26 cellular contexts compared by ENCODE assay signal in genomic region chr20:40583195-40583594, GRCh38.
DNase-seq lines count a peak whose midpoint lies in the region; ATAC-seq and TF ChIP-seq lines count a peak whose summit lies in the region.
"Had no signal": no experiment of that assay in that cellular context is flagged by ENCODE, and none has a peak within 500 bp of the region (broad histone marks: within the 10 kb centered on the region; RNA-seq: fewer than 3 reads in every experiment).

No MANE protein-coding gene starts in this region.

- peaks cover 3% of the 10 kb centered on the region for H3K27me3 Mint-ChIP-seq in GM23338 (ENCODE audit: insufficient read depth, low read depth, poor library complexity)
- H3K27me3 Mint-ChIP-seq: activated CD8-positive, alpha-beta T cell treated with anti-CD3 and anti-CD28 coated beads for 36 hours had no signal

- peaks cover 3% of the 10 kb centered on the region; the same call in 1 of the 3 replicates for H3K4me1 Mint-ChIP-seq in GM23338

- intact Hi-C loops in right cardiac atrium (cut with DNase I): no loop called here
- intact Hi-C loops in stomach (cut with DNase I; ENCODE audit: low total_unique reads): no loop called here

- no peak overlapping the region for H2AFZ ChIP-seq in GM23338

- 0 out of 2 replicates have a peak, but pooled peaks cover 2% of the 10 kb centered on the region for H3K9me2 ChIP-seq in GM23338 (ENCODE audit: insufficient read depth)

- no peak for TF ChIP-seq EP300 in stomach (IDR thresholded peaks at IDR 0.05)

- no peak overlapping the region; the same call in 1 of the 2 replicates for H3K27ac Mint-ChIP-seq in GM23338
- H3K27ac Mint-ChIP-seq: activated CD8-positive, alpha-beta T cell treated with anti-CD3 and anti-CD28 coated beads for 36 hours; progenitor cell of endocrine pancreas had no signal

- no peak for TF ChIP-seq POLR2A in stomach (IDR thresholded peaks at IDR 0.05)

- no peak overlapping the region for H3K27ac ChIP-seq in GM23338 (ENCODE audit: low read depth)
- no peak overlapping the region for H3K27ac ChIP-seq in right cardiac atrium (ENCODE audit: low read length)
- no peak overlapping the region for H3K27ac ChIP-seq in stomach
- H3K27ac ChIP-seq in brain microvascular endothelial cell: no peak overlapping the region
- H3K27ac ChIP-seq: body of pancreas, foreskin keratinocyte, uterus had no signal

- H3K36me3 ChIP-seq in GM23338 (ENCODE audit: insufficient read depth): no peaks in the 10 kb centered on the region
- no peaks in the 10 kb centered on the region for H3K36me3 ChIP-seq in stomach
- H3K36me3 ChIP-seq in brain microvascular endothelial cell (replicated peaks): no peaks in the 10 kb centered on the region
- H3K36me3 ChIP-seq: BLaER1 treated with 17β-estradiol and CSF1 and Interleukin-3, amounts not matched to agents 10 nM and 100 nM; uterus had no signal

- in situ Hi-C loops in brain microvascular endothelial cell (cut with HindIII; ENCODE audit: low pct_ligation_motif_present, low sequenced_read_pairs): no loop called here

- H3K4me1 ChIP-seq in GM23338 (ENCODE audit: insufficient read depth) (no peaks in the 10 kb centered on the region), right cardiac atrium (ENCODE audit: control insufficient read depth, insufficient read depth, low read length) (no peaks in the 10 kb centered on the region), stomach (no peaks in the 10 kb centered on the region)
- H3K4me1 ChIP-seq: body of pancreas, foreskin keratinocyte, uterus had no signal

- no peaks in the 10 kb centered on the region for H4K20me1 ChIP-seq in GM23338 (replicated peaks; ENCODE audit: insufficient read depth)
- H4K20me1 ChIP-seq: BLaER1 treated with 17β-estradiol and CSF1 and Interleukin-3, amounts not matched to agents 10 nM and 100 nM had no signal

- no peak overlapping the region for H3K4me2 ChIP-seq in GM23338

- H3K36me3 Mint-ChIP-seq in GM23338 (ENCODE audit: low read depth): no peaks in the 10 kb centered on the region

- ATAC-seq in GM23338 (peak; percentile 72), right cardiac atrium (peak in 1 of 2 donors; percentile 42), GM19397 (IDR thresholded peaks at IDR 0.05; ENCODE audit: unreplicated experiment) (no peak)
- ATAC-seq: activated CD4-positive, CD25-positive, alpha-beta regulatory T cell treated with anti-CD3 and anti-CD28 coated beads, Interleukin-2, amount 50 U/mL, for 24 hours; activated CD8-positive, alpha-beta T cell treated with anti-CD3 and anti-CD28 coated beads for 36 hours; body of pancreas; foreskin keratinocyte; PC-3 had no signal

- H3K4me3 Mint-ChIP-seq in GM23338: no peak overlapping the region
- H3K4me3 Mint-ChIP-seq: activated CD8-positive, alpha-beta T cell treated with anti-CD3 and anti-CD28 coated beads for 36 hours had no signal

- H3K4me3 ChIP-seq in GM23338: no peak overlapping the region
- H3K4me3 ChIP-seq in right cardiac atrium (ENCODE audit: low read length): no peak overlapping the region
- H3K4me3 ChIP-seq in stomach: no peak overlapping the region
- no peak overlapping the region for H3K4me3 ChIP-seq in brain microvascular endothelial cell (ENCODE audit: low read depth, low read length)
- H3K4me3 ChIP-seq: BLaER1 treated with 17β-estradiol and CSF1 and Interleukin-3, amounts not matched to agents 10 nM and 100 nM; body of pancreas; lung; uterus had no signal

- H3K9me3 ChIP-seq in right cardiac atrium (ENCODE audit: control insufficient read depth, low read length) (no peaks in the 10 kb centered on the region), stomach (no peaks in the 10 kb centered on the region)
- H3K9me3 ChIP-seq: BLaER1 treated with 17β-estradiol and CSF1 and Interleukin-3, amounts not matched to agents 10 nM and 100 nM; body of pancreas; uterus had no signal

- no peaks in the 10 kb centered on the region for H3K79me2 ChIP-seq in GM23338 (replicated peaks; ENCODE audit: insufficient read depth)

- 79% methylated on average over 7 of the region's 7 CpGs for WGBS in right cardiac atrium
- 62 to 86% (median 71%) methylated on average over 7 of the region's 7 CpGs for WGBS in stomach, 5 donors

- no peaks in the 10 kb centered on the region for H3F3A ChIP-seq in GM23338 (replicated peaks; ENCODE audit: low read depth)

- H3K9me3 Mint-ChIP-seq in GM23338: no peaks in the 10 kb centered on the region
- H3K9me3 Mint-ChIP-seq: activated CD8-positive, alpha-beta T cell treated with anti-CD3 and anti-CD28 coated beads for 36 hours had no signal

- DNase-seq in GM23338 (ENCODE audit: low spot score): no peak
- DNase-seq in SKM-1 treated with dmso at 0.1 percent for 144 hours (lab: John Stamatoyannopoulos, UW; ENCODE audit: unreplicated experiment): peak; percentile 71
- DNase-seq in right cardiac atrium: peak in 2 of 3 donors; percentile 70 to 74
- peak; percentile 65 for DNase-seq in pons (ENCODE audit: low spot score)
- no peak for DNase-seq in stomach
- no peak for DNase-seq in brain microvascular endothelial cell
- no peak for DNase-seq in NCI-H446 treated with DMSO at 0.1 percent for 48 hours (lab: John Stamatoyannopoulos, UW)
- DNase-seq: activated CD8-positive, alpha-beta T cell treated with anti-CD3 and anti-CD28 coated beads for 36 hours; activated gamma-delta T cell; Calu3; DND-41; effector memory CD4-positive, alpha-beta T cell; foreskin keratinocyte; HCEC 1CT; NCI-H1105 treated with DMSO at 0.1 percent for 48 hours; NCI-H2029 treated with DMSO at 0.1 percent for 48 hours; NCI-H82; PC-3; SHP77; uterus had no signal

- H3K27me3 ChIP-seq in GM23338 (ENCODE audit: insufficient read depth) (no peaks in the 10 kb centered on the region), right cardiac atrium (ENCODE audit: control insufficient read depth, insufficient read depth) (no peaks in the 10 kb centered on the region), stomach (no peaks in the 10 kb centered on the region), brain microvascular endothelial cell (replicated peaks) (no peaks in the 10 kb centered on the region)
- H3K27me3 ChIP-seq: BLaER1 treated with 17β-estradiol and CSF1 and Interleukin-3, amounts not matched to agents 10 nM and 100 nM; body of pancreas; uterus had no signal

- TF ChIP-seq CTCF in GM23338 (conservative IDR thresholded peaks at IDR 0.05; ENCODE audit: low read depth in 2 of 2) (no peak), stomach (IDR thresholded peaks at IDR 0.05) (no peak), brain microvascular endothelial cell (IDR thresholded peaks at IDR 0.05; ENCODE audit: low read depth, low read length, missing control alignments) (no peak)

TF ChIP-seq in GM23338, 12 proteins besides CTCF, POLR2A, EP300 and RAD21 (continues in another document):
- TF ChIP-seq POLR2AphosphoS5 (IDR thresholded peaks at IDR 0.05; ENCODE audit: low read depth): no peak
- no peak for TF ChIP-seq ETS1 (IDR thresholded peaks at IDR 0.05)
- no peak for TF ChIP-seq CREB1 (CRISPR knock-in tag; IDR thresholded peaks at IDR 0.05; ENCODE audit: low read depth)
- TF ChIP-seq EZH2phosphoT487 (IDR thresholded peaks at IDR 0.05; ENCODE audit: unreplicated experiment): no peak
- TF ChIP-seq, protein P1, sequence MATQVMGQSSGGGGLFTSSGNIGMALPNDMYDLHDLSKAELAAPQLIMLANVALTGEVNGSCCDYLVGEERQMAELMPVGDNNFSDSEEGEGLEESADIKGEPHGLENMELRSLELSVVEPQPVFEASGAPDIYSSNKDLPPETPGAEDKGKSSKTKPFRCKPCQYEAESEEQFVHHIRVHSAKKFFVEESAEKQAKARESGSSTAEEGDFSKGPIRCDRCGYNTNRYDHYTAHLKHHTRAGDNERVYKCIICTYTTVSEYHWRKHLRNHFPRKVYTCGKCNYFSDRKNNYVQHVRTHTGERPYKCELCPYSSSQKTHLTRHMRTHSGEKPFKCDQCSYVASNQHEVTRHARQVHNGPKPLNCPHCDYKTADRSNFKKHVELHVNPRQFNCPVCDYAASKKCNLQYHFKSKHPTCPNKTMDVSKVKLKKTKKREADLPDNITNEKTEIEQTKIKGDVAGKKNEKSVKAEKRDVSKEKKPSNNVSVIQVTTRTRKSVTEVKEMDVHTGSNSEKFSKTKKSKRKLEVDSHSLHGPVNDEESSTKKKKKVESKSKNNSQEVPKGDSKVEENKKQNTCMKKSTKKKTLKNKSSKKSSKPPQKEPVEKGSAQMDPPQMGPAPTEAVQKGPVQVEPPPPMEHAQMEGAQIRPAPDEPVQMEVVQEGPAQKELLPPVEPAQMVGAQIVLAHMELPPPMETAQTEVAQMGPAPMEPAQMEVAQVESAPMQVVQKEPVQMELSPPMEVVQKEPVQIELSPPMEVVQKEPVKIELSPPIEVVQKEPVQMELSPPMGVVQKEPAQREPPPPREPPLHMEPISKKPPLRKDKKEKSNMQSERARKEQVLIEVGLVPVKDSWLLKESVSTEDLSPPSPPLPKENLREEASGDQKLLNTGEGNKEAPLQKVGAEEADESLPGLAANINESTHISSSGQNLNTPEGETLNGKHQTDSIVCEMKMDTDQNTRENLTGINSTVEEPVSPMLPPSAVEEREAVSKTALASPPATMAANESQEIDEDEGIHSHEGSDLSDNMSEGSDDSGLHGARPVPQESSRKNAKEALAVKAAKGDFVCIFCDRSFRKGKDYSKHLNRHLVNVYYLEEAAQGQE (IDR thresholded peaks at IDR 0.05; ENCODE audit: unreplicated experiment): no peak
- no peak for TF ChIP-seq EZH2 (IDR thresholded peaks at IDR 0.05; ENCODE audit: low read depth, unreplicated experiment)
- no peak for TF ChIP-seq ZNF114 (CRISPR knock-in tag; IDR thresholded peaks at IDR 0.05)
- TF ChIP-seq JUNB (IDR thresholded peaks at IDR 0.05; ENCODE audit: unreplicated experiment): no peak
- no peak for TF ChIP-seq NANOG (IDR thresholded peaks at IDR 0.05; ENCODE audit: borderline replicate concordance)
- no peak for TF ChIP-seq ZNF331 (CRISPR knock-in tag; IDR thresholded peaks at IDR 0.05; ENCODE audit: low read depth)

Comparison
In these comparisons a context has a peak if more than half of its experiments do, and no peak if none do; other contexts are left out.
1. DNase-seq: peak in SKM-1 treated with dmso at 0.1 percent for 144 hours (single experiment), right cardiac atrium (2 of 3) and pons (single experiment); none in GM23338 (single experiment), stomach (single experiment), brain microvascular endothelial cell (single experiment) and NCI-H446 treated with DMSO at 0.1 percent for 48 hours (single experiment).